ENCODE assay signal across 17 cellular contexts in the genomic region with DNA sequence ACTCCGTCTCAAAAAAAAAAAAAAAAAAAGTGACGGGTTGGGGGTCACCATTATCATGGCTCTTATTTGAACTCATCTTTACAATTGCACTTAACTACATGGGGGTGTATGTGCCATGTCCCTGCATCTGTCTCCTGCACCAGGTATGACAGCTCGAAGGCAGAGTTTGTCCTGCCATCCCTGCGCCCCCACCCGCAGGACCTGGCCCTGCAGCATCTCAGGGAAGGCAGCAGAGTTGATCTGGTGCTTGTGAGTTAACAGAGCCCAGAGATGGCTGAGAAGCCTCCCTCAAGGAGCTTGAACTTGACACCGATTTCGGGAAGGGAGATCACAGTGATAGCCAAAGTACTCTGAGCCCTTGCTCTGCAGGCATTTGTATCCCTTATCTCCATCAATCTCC. TPM values are rescaled to one million over a fixed set of nuclear protein-coding genes. Genes with fewer than 3 reads are reported as not detected.
DNase-seq lines count a peak whose midpoint lies in the region; ATAC-seq and TF ChIP-seq lines count a peak whose summit lies in the region.
"Had no signal": no experiment of that assay in that cellular context is flagged by ENCODE, and none has a peak within 500 bp of the region (broad histone marks: within the 10 kb centered on the region; RNA-seq: fewer than 3 reads in every experiment).

No MANE protein-coding gene starts in this region.

- no peak overlapping the region for H3K4me3 ChIP-seq in CD4-positive, alpha-beta memory T cell (ENCODE audit: low read length in 2 of 2)
- H3K4me3 ChIP-seq in neuronal stem cell (ENCODE audit: low read length in 2 of 2) (no peak overlapping the region), PC-9 (no peak overlapping the region)

- peaks cover 2 to 11% (median 6%) of the 10 kb centered on the region in 4 donors for H3K4me1 Mint-ChIP-seq in CD4-positive, alpha-beta memory T cell
- peaks cover 46% of the 10 kb centered on the region for H3K4me1 Mint-ChIP-seq in activated B cell treated with CpG ODN at 0.5 μM for 24 hours

- no peak for ATAC-seq in activated B cell treated with CpG ODN at 0.5 μM for 24 hours (ENCODE audit: low read depth)
- ATAC-seq: PC-3 had no signal

- H2BK15ac ChIP-seq in neuronal stem cell (ENCODE audit: low read length): no peak overlapping the region

- TF ChIP-seq CTCF in activated B cell treated with CpG ODN at 0.5 μM for 24 hours (IDR thresholded peaks at IDR 0.05) (no peak), PC-9 (conservative IDR thresholded peaks at IDR 0.05) (no peak)

- no peaks in the 10 kb centered on the region for H3K27me3 ChIP-seq in CD4-positive, alpha-beta memory T cell (ENCODE audit: insufficient read depth, low read length)
- H3K27me3 ChIP-seq in neuronal stem cell (ENCODE audit: control insufficient read depth in 3 of 3, insufficient read depth in 3 of 3, low read depth in 1 of 3, low read length in 3 of 3) (no peaks in the 10 kb centered on the region), PC-9 (ENCODE audit: insufficient read depth, low read depth) (peaks cover 78% of the 10 kb centered on the region)

- no peaks in the 10 kb centered on the region for H3K9me2 ChIP-seq in PC-9 (ENCODE audit: insufficient read depth)
- H3K9me2 ChIP-seq: SK-N-SH had no signal

- peaks cover 1 to 4% of the 10 kb centered on the region in 2 donors for H3K27me3 Mint-ChIP-seq in CD4-positive, alpha-beta memory T cell
- no peaks in the 10 kb centered on the region for H3K27me3 Mint-ChIP-seq in activated B cell treated with CpG ODN at 0.5 μM for 24 hours

- no TSS peak for BruUV-seq in PC-9 (replicated peaks; lab: Mats Ljungman, UMichigan)

- H3K4me1 ChIP-seq in CD4-positive, alpha-beta memory T cell (ENCODE audit: insufficient read depth, low read length): peaks cover 7% of the 10 kb centered on the region
- H3K4me1 ChIP-seq in neuronal stem cell (ENCODE audit: control insufficient read depth in 2 of 2, insufficient read depth in 1 of 2, low read depth in 1 of 2, low read length in 2 of 2) (peaks cover 0 to 3% of the 10 kb centered on the region in 2 donors), PC-9 (replicated peaks; ENCODE audit: insufficient read depth) (no peaks in the 10 kb centered on the region)

- H3K4me2 ChIP-seq in neuronal stem cell (ENCODE audit: insufficient read depth, low read length, poor library complexity, severe bottlenecking) (no peak overlapping the region), PC-9 (no peak overlapping the region)
- H3K4me2 ChIP-seq: KMS-11, SK-N-SH had no signal

- H3K9me3 Mint-ChIP-seq in CD4-positive, alpha-beta memory T cell: peaks cover 0 to 9% (median 4%) of the 10 kb centered on the region in 8 donors
- H3K9me3 Mint-ChIP-seq in activated B cell treated with CpG ODN at 0.5 μM for 24 hours: no peaks in the 10 kb centered on the region

- no peak overlapping the region for H4K91ac ChIP-seq in neuronal stem cell (ENCODE audit: low read depth, low read length, poor library complexity)

- intact Hi-C loops in CD4-positive, alpha-beta memory T cell (cut with micrococcal nuclease): loop anchor here (10.0 kb wide), 2 partner anchors 57 to 1877 kb away; no protein-coding TSS in a partner anchor
- intact Hi-C loops in activated B cell treated with CpG ODN at 0.5 μM for 24 hours (cut with micrococcal nuclease): no loop called here
- intact Hi-C loops in PC-9 (cut with micrococcal nuclease; ENCODE audit: unreplicated experiment): no loop called here

- H3K36me3 Mint-ChIP-seq in CD4-positive, alpha-beta memory T cell: no peaks in the 10 kb centered on the region
- no peaks in the 10 kb centered on the region for H3K36me3 Mint-ChIP-seq in activated B cell treated with CpG ODN at 0.5 μM for 24 hours (ENCODE audit: low read depth)

- no peak overlapping the region for H3K27ac ChIP-seq in CD4-positive, alpha-beta memory T cell (ENCODE audit: low read depth, low read length)
- H3K27ac ChIP-seq in neuronal stem cell (replicated peaks; ENCODE audit: low read length) (no peak overlapping the region), PC-9 (no peak overlapping the region)
- H3K27ac ChIP-seq: KMS-11 had no signal

- no peaks in the 10 kb centered on the region for H3F3A ChIP-seq in PC-9 (ENCODE audit: insufficient read depth, low read depth)

- no peaks in the 10 kb centered on the region for H3K9me3 ChIP-seq in CD4-positive, alpha-beta memory T cell (ENCODE audit: control insufficient read depth in 1 of 2, low read length in 2 of 2)
- peaks cover 0 to 2% of the 10 kb centered on the region in 2 donors for H3K9me3 ChIP-seq in neuronal stem cell (replicated peaks in 1 of 2; ENCODE audit: control insufficient read depth in 2 of 2, insufficient read depth in 1 of 2, low read depth in 1 of 2, low read length in 2 of 2)
- H3K9me3 ChIP-seq in PC-9 (ENCODE audit: insufficient read depth, low read depth): no peaks in the 10 kb centered on the region
- H3K9me3 ChIP-seq: SK-N-SH had no signal

- H3K4me3 Mint-ChIP-seq in CD4-positive, alpha-beta memory T cell: peak overlapping the region in 1 of 8 donors; percentile 18
- no peak overlapping the region for H3K4me3 Mint-ChIP-seq in activated B cell treated with CpG ODN at 0.5 μM for 24 hours
- H3K4me3 Mint-ChIP-seq: HFFc6 had no signal

- no peak overlapping the region for H3K9ac ChIP-seq in neuronal stem cell (ENCODE audit: low read depth, low read length, poor library complexity)
- H3K9ac ChIP-seq: KMS-11, SK-N-SH had no signal

- no peaks in the 10 kb centered on the region for H3K79me1 ChIP-seq in neuronal stem cell (ENCODE audit: low read depth, low read length)

- POLR2A ChIA-PET in CD4-positive, alpha-beta memory T cell (lab: Charles Lee; ENCODE audit: partially characterized antibody): no interaction called here
- POLR2A ChIA-PET in activated B cell treated with CpG ODN at 0.5 μM for 24 hours (lab: Charles Lee): no interaction called here
- POLR2A ChIA-PET in PC-9 (lab: Charles Lee; ENCODE audit: unreplicated experiment): interaction anchor here (0.6 kb wide), 2 partner anchors 70 to 250 kb away, joined by 3 to 4 read pairs; no protein-coding TSS in a partner anchor

- H4K8ac ChIP-seq in neuronal stem cell (ENCODE audit: low read depth, low read length): no peak overlapping the region

- H2AK5ac ChIP-seq in neuronal stem cell (ENCODE audit: low read depth, low read length): no peak overlapping the region

- H3K4ac ChIP-seq in neuronal stem cell (ENCODE audit: low read length): no peak overlapping the region

- no CpG with 5 or more reads among the region's 7 CpGs for WGBS in neuronal stem cell (ENCODE audit: extremely low coverage in 2 of 2, insufficient read length in 2 of 2, insufficient replicate concordance in 1 of 2), 2 donors

- CTCF ChIA-PET in CD4-positive, alpha-beta memory T cell (lab: Charles Lee; ENCODE audit: partially characterized antibody): interaction anchor here (0.7 to 2.2 kb wide), 4 partner anchors 58 to 256 kb away, joined by 3 to 7 read pairs (median 4); a partner anchor contains a TSS
- CTCF ChIA-PET in activated B cell treated with CpG ODN at 0.5 μM for 24 hours (lab: Charles Lee): no interaction called here
- CTCF ChIA-PET in PC-9 (lab: Charles Lee): no interaction called here

- H3K79me2 ChIP-seq in PC-9 (ENCODE audit: low read depth): no peaks in the 10 kb centered on the region

- H2BK120ac ChIP-seq in neuronal stem cell (ENCODE audit: low read depth, low read length): no peak overlapping the region

- peak overlapping the region in 5 of 7 donors; percentile 4 to 77 (median 17) for H3K27ac Mint-ChIP-seq in CD4-positive, alpha-beta memory T cell
- peak overlapping the region; percentile 2 for H3K27ac Mint-ChIP-seq in activated B cell treated with CpG ODN at 0.5 μM for 24 hours
- H3K27ac Mint-ChIP-seq: HFFc6 had no signal

- H2AFZ ChIP-seq in neuronal stem cell (ENCODE audit: low read length) (no peak overlapping the region), PC-9 (no peak overlapping the region)

- no peaks in the 10 kb centered on the region for H3K36me3 ChIP-seq in CD4-positive, alpha-beta memory T cell (ENCODE audit: insufficient read depth, low read length)
- H3K36me3 ChIP-seq in neuronal stem cell (replicated peaks in 1 of 2; ENCODE audit: control insufficient read depth in 2 of 2, insufficient read depth in 2 of 2, low read length in 2 of 2): no peaks in the 10 kb centered on the region
- H3K36me3 ChIP-seq in PC-9 (ENCODE audit: low read depth): no peaks in the 10 kb centered on the region

- no peaks in the 10 kb centered on the region for H4K20me1 ChIP-seq in PC-9 (ENCODE audit: insufficient read depth)

- no peak overlapping the region for H2BK5ac ChIP-seq in neuronal stem cell (ENCODE audit: low read length)

- peak; percentile 4 for DNase-seq in DMS53 (lab: John Stamatoyannopoulos, UW)
- DNase-seq in DMS53 treated with DMSO at 0.1 percent for 48 hours (lab: John Stamatoyannopoulos, UW; ENCODE audit: unreplicated experiment): no peak
- DNase-seq in CD4-positive, alpha-beta memory T cell: no peak
- no peak for DNase-seq in activated B cell treated with CpG ODN at 0.5 μM for 24 hours
- DNase-seq in neuronal stem cell (ENCODE audit: low spot score): no peak
- no peak for DNase-seq in PC-9
- DNase-seq in NCI-H2227 (lab: John Stamatoyannopoulos, UW; ENCODE audit: unreplicated experiment): no peak
- DNase-seq in putamen (ENCODE audit: low spot score): no peak
- DNase-seq: 8988T, GOT3, HFFc6, NCI-H1105 treated with DMSO at 0.1 percent for 48 hours, NCI-H2029, NCI-H524, PC-3, SK-N-SH had no signal

- H3K18ac ChIP-seq in neuronal stem cell (ENCODE audit: low read length): peak overlapping the region; percentile 52

- peak overlapping the region; percentile 84 for H3K14ac ChIP-seq in neuronal stem cell (ENCODE audit: low read length)

- no peak overlapping the region for H3K23ac ChIP-seq in neuronal stem cell (ENCODE audit: low read depth, low read length, poor library complexity)

- no peak overlapping the region for H2BK12ac ChIP-seq in neuronal stem cell (ENCODE audit: low read length)

RNA-seq across cellular contexts. Expression of a gene that starts 44.8 kb away (rescaled TPM):
- not detected for total RNA-seq in CD4-positive, alpha-beta memory T cell
- not detected for polyA plus RNA-seq in CD4-positive, alpha-beta memory T cell
- total RNA-seq in activated B cell treated with CpG ODN at 0.5 μM for 24 hours (not detected in 2 replicates), PC-9 (2021) (not detected in 2 replicates)
- polyA plus RNA-seq in neuronal stem cell (2013, experiment 1 of 2): 0.78 TPM
- polyA plus RNA-seq in neuronal stem cell (2013, experiment 2 of 2): 0.76 TPM
- total RNA-seq: HFFc6, PC-3 had no signal
- polyA plus RNA-seq: SK-N-SH had no signal
